ENCODE assay signal across 1 cellular context in the genomic region with DNA sequence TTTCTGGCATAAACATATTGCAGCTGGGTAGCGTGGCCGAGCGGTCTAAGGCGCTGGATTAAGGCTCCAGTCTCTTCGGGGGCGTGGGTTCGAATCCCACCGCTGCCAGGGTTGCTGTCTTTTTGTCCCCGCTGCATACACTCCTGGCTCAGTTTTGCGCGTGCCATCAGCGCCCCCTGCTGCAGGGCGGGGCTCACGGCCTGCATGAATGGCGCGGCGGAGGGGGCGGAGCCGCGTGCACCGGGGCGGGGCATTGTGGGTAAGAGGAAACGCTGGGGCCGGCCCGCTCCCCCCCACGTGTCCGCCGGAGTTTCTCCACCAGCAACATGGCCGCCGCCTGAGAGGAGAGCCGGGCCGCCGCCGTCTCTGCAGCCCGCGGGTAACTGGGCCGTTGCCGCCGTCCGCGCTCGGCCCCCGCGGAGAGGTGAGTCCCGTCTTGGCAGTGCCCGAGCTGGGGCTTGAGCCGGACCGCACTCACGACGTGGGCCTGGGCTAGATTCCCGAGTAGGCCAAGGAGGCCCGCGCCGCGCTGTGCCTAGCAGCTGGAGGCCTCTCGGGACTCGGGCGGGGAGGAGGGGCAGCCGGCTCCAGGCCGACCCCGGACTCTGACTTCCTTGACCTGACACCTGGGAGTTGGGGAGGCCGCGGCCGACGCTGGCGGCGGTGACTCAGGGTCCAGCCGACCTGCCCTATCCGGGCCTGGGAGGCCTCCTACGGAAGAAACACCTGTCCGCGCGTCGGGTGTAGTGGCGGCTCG.
TF ChIP-seq lines count a peak whose summit lies in the region.

A gene with protein sequence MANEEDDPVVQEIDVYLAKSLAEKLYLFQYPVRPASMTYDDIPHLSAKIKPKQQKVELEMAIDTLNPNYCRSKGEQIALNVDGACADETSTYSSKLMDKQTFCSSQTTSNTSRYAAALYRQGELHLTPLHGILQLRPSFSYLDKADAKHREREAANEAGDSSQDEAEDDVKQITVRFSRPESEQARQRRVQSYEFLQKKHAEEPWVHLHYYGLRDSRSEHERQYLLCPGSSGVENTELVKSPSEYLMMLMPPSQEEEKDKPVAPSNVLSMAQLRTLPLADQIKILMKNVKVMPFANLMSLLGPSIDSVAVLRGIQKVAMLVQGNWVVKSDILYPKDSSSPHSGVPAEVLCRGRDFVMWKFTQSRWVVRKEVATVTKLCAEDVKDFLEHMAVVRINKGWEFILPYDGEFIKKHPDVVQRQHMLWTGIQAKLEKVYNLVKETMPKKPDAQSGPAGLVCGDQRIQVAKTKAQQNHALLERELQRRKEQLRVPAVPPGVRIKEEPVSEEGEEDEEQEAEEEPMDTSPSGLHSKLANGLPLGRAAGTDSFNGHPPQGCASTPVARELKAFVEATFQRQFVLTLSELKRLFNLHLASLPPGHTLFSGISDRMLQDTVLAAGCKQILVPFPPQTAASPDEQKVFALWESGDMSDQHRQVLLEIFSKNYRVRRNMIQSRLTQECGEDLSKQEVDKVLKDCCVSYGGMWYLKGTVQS (plus strand): TSS at position 296 of the 757 bp plus-strand sequence. CDS start 5,560 bp downstream, outside the sequence.

TF ChIP-seq in HepG2, 621 proteins besides CTCF, POLR2A, EP300 and RAD21 (continued from another document and continues in another):
- TF ChIP-seq, protein P1, sequence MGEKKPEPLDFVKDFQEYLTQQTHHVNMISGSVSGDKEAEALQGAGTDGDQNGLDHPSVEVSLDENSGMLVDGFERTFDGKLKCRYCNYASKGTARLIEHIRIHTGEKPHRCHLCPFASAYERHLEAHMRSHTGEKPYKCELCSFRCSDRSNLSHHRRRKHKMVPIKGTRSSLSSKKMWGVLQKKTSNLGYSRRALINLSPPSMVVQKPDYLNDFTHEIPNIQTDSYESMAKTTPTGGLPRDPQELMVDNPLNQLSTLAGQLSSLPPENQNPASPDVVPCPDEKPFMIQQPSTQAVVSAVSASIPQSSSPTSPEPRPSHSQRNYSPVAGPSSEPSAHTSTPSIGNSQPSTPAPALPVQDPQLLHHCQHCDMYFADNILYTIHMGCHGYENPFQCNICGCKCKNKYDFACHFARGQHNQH (CRISPR knock-in tag; IDR thresholded peaks at IDR 0.05): peak; percentile 98
- peak; percentile 98 for TF ChIP-seq ZMYM4 (CRISPR knock-in tag; IDR thresholded peaks at IDR 0.05)
- TF ChIP-seq NR2F2 (IDR thresholded peaks at IDR 0.05; ENCODE audit: borderline replicate concordance, low read depth): peak; percentile 70; the same call in 1 of the 2 replicates
- TF ChIP-seq ZNF333 (CRISPR knock-in tag; IDR thresholded peaks at IDR 0.05; ENCODE audit: borderline replicate concordance): peak; percentile 88; the same call in 1 of the 2 replicates
- peak; percentile 98; the same call in 1 of the 2 replicates for TF ChIP-seq ZBTB4 (CRISPR knock-in tag; IDR thresholded peaks at IDR 0.05; ENCODE audit: borderline replicate concordance)
- TF ChIP-seq ZNF816 (CRISPR knock-in tag; IDR thresholded peaks at IDR 0.05; ENCODE audit: borderline replicate concordance): peak; percentile 98
- TF ChIP-seq TCF7L2 (IDR thresholded peaks at IDR 0.05; ENCODE audit: low read depth, low read length): no peak
- no peak for TF ChIP-seq SCMH1 (CRISPR knock-in tag; IDR thresholded peaks at IDR 0.05; ENCODE audit: borderline replicate concordance)
- TF ChIP-seq MTF1 (CRISPR knock-in tag; IDR thresholded peaks at IDR 0.05): no peak
- peak; percentile 87 for TF ChIP-seq FOXK2 (IDR thresholded peaks at IDR 0.05)
- TF ChIP-seq ZNF713 (CRISPR knock-in tag; IDR thresholded peaks at IDR 0.05): no peak; the same call in 1 of the 2 replicates
- no peak for TF ChIP-seq ATRX (CRISPR knock-in tag; IDR thresholded peaks at IDR 0.05; ENCODE audit: borderline replicate concordance)
- TF ChIP-seq MEF2D (CRISPR knock-in tag; IDR thresholded peaks at IDR 0.05): peak; percentile 94
- TF ChIP-seq, protein P2, sequence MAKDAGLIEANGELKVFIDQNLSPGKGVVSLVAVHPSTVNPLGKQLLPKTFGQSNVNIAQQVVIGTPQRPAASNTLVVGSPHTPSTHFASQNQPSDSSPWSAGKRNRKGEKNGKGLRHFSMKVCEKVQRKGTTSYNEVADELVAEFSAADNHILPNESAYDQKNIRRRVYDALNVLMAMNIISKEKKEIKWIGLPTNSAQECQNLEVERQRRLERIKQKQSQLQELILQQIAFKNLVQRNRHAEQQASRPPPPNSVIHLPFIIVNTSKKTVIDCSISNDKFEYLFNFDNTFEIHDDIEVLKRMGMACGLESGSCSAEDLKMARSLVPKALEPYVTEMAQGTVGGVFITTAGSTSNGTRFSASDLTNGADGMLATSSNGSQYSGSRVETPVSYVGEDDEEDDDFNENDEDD (CRISPR knock-in tag; IDR thresholded peaks at IDR 0.05; ENCODE audit: borderline replicate concordance): peak; percentile 88
- peak; percentile 62; the same call in 1 of the 2 replicates for TF ChIP-seq ZNF775 (CRISPR knock-in tag; IDR thresholded peaks at IDR 0.05; ENCODE audit: borderline replicate concordance)
- TF ChIP-seq ZNF205 (CRISPR knock-in tag; IDR thresholded peaks at IDR 0.05): peak; percentile 91
- peak; percentile 98; the same call in 1 of the 2 replicates for TF ChIP-seq KLF9 (CRISPR knock-in tag; IDR thresholded peaks at IDR 0.05; ENCODE audit: low read depth)
- peak; percentile 99 for TF ChIP-seq ZNF709 (CRISPR knock-in tag; IDR thresholded peaks at IDR 0.05)
- peak; percentile 92 for TF ChIP-seq MED1 (CRISPR knock-in tag; IDR thresholded peaks at IDR 0.05)
- peak; percentile 63; the same call in 1 of the 2 replicates for TF ChIP-seq TBX3 (IDR thresholded peaks at IDR 0.05; ENCODE audit: borderline replicate concordance)
- TF ChIP-seq, protein P3, sequence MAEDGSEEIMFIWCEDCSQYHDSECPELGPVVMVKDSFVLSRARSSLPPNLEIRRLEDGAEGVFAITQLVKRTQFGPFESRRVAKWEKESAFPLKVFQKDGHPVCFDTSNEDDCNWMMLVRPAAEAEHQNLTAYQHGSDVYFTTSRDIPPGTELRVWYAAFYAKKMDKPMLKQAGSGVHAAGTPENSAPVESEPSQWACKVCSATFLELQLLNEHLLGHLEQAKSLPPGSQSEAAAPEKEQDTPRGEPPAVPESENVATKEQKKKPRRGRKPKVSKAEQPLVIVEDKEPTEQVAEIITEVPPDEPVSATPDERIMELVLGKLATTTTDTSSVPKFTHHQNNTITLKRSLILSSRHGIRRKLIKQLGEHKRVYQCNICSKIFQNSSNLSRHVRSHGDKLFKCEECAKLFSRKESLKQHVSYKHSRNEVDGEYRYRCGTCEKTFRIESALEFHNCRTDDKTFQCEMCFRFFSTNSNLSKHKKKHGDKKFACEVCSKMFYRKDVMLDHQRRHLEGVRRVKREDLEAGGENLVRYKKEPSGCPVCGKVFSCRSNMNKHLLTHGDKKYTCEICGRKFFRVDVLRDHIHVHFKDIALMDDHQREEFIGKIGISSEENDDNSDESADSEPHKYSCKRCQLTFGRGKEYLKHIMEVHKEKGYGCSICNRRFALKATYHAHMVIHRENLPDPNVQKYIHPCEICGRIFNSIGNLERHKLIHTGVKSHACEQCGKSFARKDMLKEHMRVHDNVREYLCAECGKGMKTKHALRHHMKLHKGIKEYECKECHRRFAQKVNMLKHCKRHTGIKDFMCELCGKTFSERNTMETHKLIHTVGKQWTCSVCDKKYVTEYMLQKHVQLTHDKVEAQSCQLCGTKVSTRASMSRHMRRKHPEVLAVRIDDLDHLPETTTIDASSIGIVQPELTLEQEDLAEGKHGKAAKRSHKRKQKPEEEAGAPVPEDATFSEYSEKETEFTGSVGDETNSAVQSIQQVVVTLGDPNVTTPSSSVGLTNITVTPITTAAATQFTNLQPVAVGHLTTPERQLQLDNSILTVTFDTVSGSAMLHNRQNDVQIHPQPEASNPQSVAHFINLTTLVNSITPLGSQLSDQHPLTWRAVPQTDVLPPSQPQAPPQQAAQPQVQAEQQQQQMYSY (CRISPR knock-in tag; IDR thresholded peaks at IDR 0.05): 0 out of 2 replicates have a peak, but pooled peaks have one; percentile 17
- TF ChIP-seq MTA3 (CRISPR knock-in tag; IDR thresholded peaks at IDR 0.05): no peak; the same call in 1 of the 2 replicates
- peak; percentile 99 for TF ChIP-seq ZNF230 (CRISPR knock-in tag; IDR thresholded peaks at IDR 0.05)
- TF ChIP-seq ZNF770 (CRISPR knock-in tag; IDR thresholded peaks at IDR 0.05): peak; percentile 88
- TF ChIP-seq TOE1 (CRISPR knock-in tag; IDR thresholded peaks at IDR 0.05): peak; percentile 96
- no peak; the same call in 1 of the 2 replicates for TF ChIP-seq TGIF2 (CRISPR knock-in tag; IDR thresholded peaks at IDR 0.05)
- peak; percentile 92 for TF ChIP-seq ZNF160 (CRISPR knock-in tag; IDR thresholded peaks at IDR 0.05)
- TF ChIP-seq HDAC2 (CRISPR knock-in tag; IDR thresholded peaks at IDR 0.05): peak; percentile 90; the same call in 1 of the 2 replicates
- peak; percentile 94 for TF ChIP-seq ZBTB25 (CRISPR knock-in tag; IDR thresholded peaks at IDR 0.05)
- TF ChIP-seq CSRNP2 (CRISPR knock-in tag; conservative IDR thresholded peaks at IDR 0.05; ENCODE audit: low read depth): no peak; the same call in 1 of the 2 replicates
- peak; percentile 90; the same call in 1 of the 2 replicates for TF ChIP-seq THRA (CRISPR knock-in tag; IDR thresholded peaks at IDR 0.05; ENCODE audit: borderline replicate concordance)
- TF ChIP-seq, protein P4, sequence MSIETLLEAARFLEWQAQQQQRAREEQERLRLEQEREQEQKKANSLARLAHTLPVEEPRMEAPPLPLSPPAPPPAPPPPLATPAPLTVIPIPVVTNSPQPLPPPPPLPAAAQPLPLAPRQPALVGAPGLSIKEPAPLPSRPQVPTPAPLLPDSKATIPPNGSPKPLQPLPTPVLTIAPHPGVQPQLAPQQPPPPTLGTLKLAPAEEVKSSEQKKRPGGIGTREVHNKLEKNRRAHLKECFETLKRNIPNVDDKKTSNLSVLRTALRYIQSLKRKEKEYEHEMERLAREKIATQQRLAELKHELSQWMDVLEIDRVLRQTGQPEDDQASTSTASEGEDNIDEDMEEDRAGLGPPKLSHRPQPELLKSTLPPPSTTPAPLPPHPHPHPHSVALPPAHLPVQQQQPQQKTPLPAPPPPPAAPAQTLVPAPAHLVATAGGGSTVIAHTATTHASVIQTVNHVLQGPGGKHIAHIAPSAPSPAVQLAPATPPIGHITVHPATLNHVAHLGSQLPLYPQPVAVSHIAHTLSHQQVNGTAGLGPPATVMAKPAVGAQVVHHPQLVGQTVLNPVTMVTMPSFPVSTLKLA (IDR thresholded peaks at IDR 0.05): peak; percentile 97
- peak; percentile 86 for TF ChIP-seq MED8 (CRISPR knock-in tag; IDR thresholded peaks at IDR 0.05; ENCODE audit: insufficient replicate concordance)
